19 cellular contexts compared by ENCODE assay signal in genomic region chr7:78578701-78579100, GRCh38.
A peak's percentile ranks its signal among the peaks of the same experiment; 100 is the strongest.
DNase-seq lines count a peak whose midpoint lies in the region; ATAC-seq and TF ChIP-seq lines count a peak whose summit lies in the region.
"Had no signal": no experiment of that assay in that cellular context is flagged by ENCODE, and none has a peak within 500 bp of the region (broad histone marks: within the 10 kb centered on the region; RNA-seq: fewer than 3 reads in every experiment).

No MANE protein-coding gene starts in this region.

- H3K9ac ChIP-seq in HUES48 (ENCODE audit: low read depth, low read length) = no peak overlapping the region
- no peak overlapping the region for H3K9ac ChIP-seq in iPS-18a (ENCODE audit: low read length)
- no peak overlapping the region for H3K9ac ChIP-seq in trophoblast cell (ENCODE audit: low read length)
- H3K9ac ChIP-seq: BLaER1 treated with 17β-estradiol and CSF1 and Interleukin-3, amounts not matched to agents 10 nM and 100 nM had no signal

- H3K4me1 Mint-ChIP-seq in brain = peaks cover 13% of the 10 kb centered on the region

- H3K27ac ChIP-seq in HUES48 (ENCODE audit: low read depth, low read length) (peak overlapping the region; percentile 90), iPS-18a (ENCODE audit: low read length) (peak overlapping the region; percentile 74), trophoblast cell (ENCODE audit: low read depth, low read length) (peak overlapping the region; percentile 26)
- H3K27ac ChIP-seq: BLaER1 treated with 17β-estradiol and CSF1 and Interleukin-3, amounts not matched to agents 10 nM and 100 nM; HL-60 had no signal

- peak overlapping the region in 3 of 5 experiments; percentile 26 to 58 (median 47) for H3K27ac Mint-ChIP-seq in brain
- H3K27ac Mint-ChIP-seq: CD8-positive, alpha-beta T cell had no signal

- H3K27me3 ChIP-seq in HUES48 (ENCODE audit: control insufficient read depth, insufficient read depth, low read length) (no peaks in the 10 kb centered on the region), iPS-18a (ENCODE audit: control insufficient read depth, insufficient read depth, low read length) (no peaks in the 10 kb centered on the region), trophoblast cell (ENCODE audit: insufficient read depth, low read length) (no peaks in the 10 kb centered on the region)
- H3K27me3 ChIP-seq: BLaER1 treated with 17β-estradiol and CSF1 and Interleukin-3, amounts not matched to agents 10 nM and 100 nM had no signal

- peak overlapping the region; percentile 45 for H4K8ac ChIP-seq in trophoblast cell (ENCODE audit: low read depth, low read length)

- H2BK120ac ChIP-seq in trophoblast cell (ENCODE audit: insufficient read depth, low read length, poor library complexity) = peak overlapping the region; percentile 68

- H4K12ac ChIP-seq in trophoblast cell (ENCODE audit: low read depth, low read length) = no peak overlapping the region

- H2AK5ac ChIP-seq in trophoblast cell (ENCODE audit: low read length) = peak overlapping the region; percentile 23

- no peaks in the 10 kb centered on the region for H3K79me2 ChIP-seq in trophoblast cell (ENCODE audit: control insufficient read depth, insufficient read depth, low read length, poor library complexity)

- H3K23ac ChIP-seq in trophoblast cell (ENCODE audit: low read length) = no peak overlapping the region

- H3K4me1 ChIP-seq in HUES48 (ENCODE audit: control insufficient read depth, insufficient read depth, low read length) = peaks cover 54% of the 10 kb centered on the region
- peaks cover 48% of the 10 kb centered on the region for H3K4me1 ChIP-seq in iPS-18a (ENCODE audit: control insufficient read depth, low read depth, low read length)
- H3K4me1 ChIP-seq in trophoblast cell (ENCODE audit: control insufficient read depth in 1 of 2, insufficient read depth in 2 of 2, low read length in 2 of 2) = peaks cover 2 to 4% of the 10 kb centered on the region in 2 experiments

- no peak for DNase-seq in trophoblast cell
- no peak for DNase-seq in omental fat pad (ENCODE audit: low spot score)
- no peak for DNase-seq in ecto neural progenitor cell (ENCODE audit: low spot score)
- DNase-seq: Calu3; CD8-positive, alpha-beta T cell; DMS79; NCI-H1092 treated with DMSO at 0.1 percent for 48 hours; NCI-H146; NCI-H2029 treated with DMSO at 0.1 percent for 48 hours; NCI-H2171; NCI-H446; NK-92 treated with Interleukin-12 subunit alpha and Interleukin-12 subunit beta, amount 100 ng/mL, for 24 hours had no signal

- H2BK12ac ChIP-seq in trophoblast cell (ENCODE audit: low read length) = peak overlapping the region; percentile 90

- no peaks in the 10 kb centered on the region for H3K9me3 ChIP-seq in HUES48 (ENCODE audit: control insufficient read depth, insufficient read depth, low read length)
- H3K9me3 ChIP-seq in iPS-18a (ENCODE audit: control insufficient read depth, low read depth, low read length) = no peaks in the 10 kb centered on the region
- H3K9me3 ChIP-seq in trophoblast cell (ENCODE audit: insufficient read depth, low read depth, low read length) = no peaks in the 10 kb centered on the region
- H3K9me3 ChIP-seq: BLaER1 treated with 17β-estradiol and CSF1 and Interleukin-3, amounts not matched to agents 10 nM and 100 nM had no signal

- no peaks in the 10 kb centered on the region for H3K9me3 Mint-ChIP-seq in brain
- H3K9me3 Mint-ChIP-seq: CD8-positive, alpha-beta T cell had no signal

- 0 out of 2 replicates have a peak overlapping the region, but pooled peaks have one; percentile 2 for H3K4me3 ChIP-seq in HUES48 (ENCODE audit: low read depth, low read length)
- H3K4me3 ChIP-seq in iPS-18a (ENCODE audit: low read length) = peak overlapping the region; percentile 33
- H3K4me3 ChIP-seq in trophoblast cell (ENCODE audit: low read depth, low read length) = no peak overlapping the region
- H3K4me3 ChIP-seq: BLaER1 treated with 17β-estradiol and CSF1 and Interleukin-3, amounts not matched to agents 10 nM and 100 nM had no signal

- no peak overlapping the region for H2AFZ ChIP-seq in trophoblast cell (ENCODE audit: insufficient read depth, low read length, poor library complexity)

- WGBS in trophoblast cell (ENCODE audit: extremely low coverage, insufficient coverage, insufficient read length) = no CpG with 5 or more reads among the region's 2 CpGs

- peak overlapping the region in 1 of 5 experiments; percentile 24 for H3K4me3 Mint-ChIP-seq in brain
- H3K4me3 Mint-ChIP-seq: CD8-positive, alpha-beta T cell had no signal

- peak overlapping the region; percentile 51 for H4K91ac ChIP-seq in trophoblast cell (ENCODE audit: low read depth, low read length)

- TF ChIP-seq CTCF in brain (conservative IDR thresholded peaks at IDR 0.05) (no peak), omental fat pad (IDR thresholded peaks at IDR 0.05) (no peak)

- no peak overlapping the region for H3K4me2 ChIP-seq in trophoblast cell (ENCODE audit: low read length)
- H3K4me2 ChIP-seq: BLaER1 treated with 17β-estradiol and CSF1 and Interleukin-3, amounts not matched to agents 10 nM and 100 nM had no signal

- ATAC-seq in omental fat pad (ENCODE audit: low FRiP score) (no peak), HG03460 (IDR thresholded peaks at IDR 0.05; ENCODE audit: unreplicated experiment) (no peak)
- ATAC-seq: CD8-positive, alpha-beta T cell; Right ventricle myocardium inferior had no signal

- H3K36me3 ChIP-seq in HUES48 (ENCODE audit: control insufficient read depth, insufficient read depth, low read length) (no peaks in the 10 kb centered on the region), iPS-18a (ENCODE audit: control insufficient read depth, low read depth, low read length) (no peaks in the 10 kb centered on the region), trophoblast cell (ENCODE audit: control insufficient read depth in 1 of 2, insufficient read depth in 2 of 2, low read length in 2 of 2) (no peaks in the 10 kb centered on the region)
- H3K36me3 ChIP-seq: BLaER1 treated with 17β-estradiol and CSF1 and Interleukin-3, amounts not matched to agents 10 nM and 100 nM had no signal

- no peak overlapping the region for H3K18ac ChIP-seq in trophoblast cell (ENCODE audit: low read length)

- no peak overlapping the region for H3K4ac ChIP-seq in trophoblast cell (ENCODE audit: low read depth, low read length)

- no peak overlapping the region for H3K14ac ChIP-seq in trophoblast cell (ENCODE audit: low read length)

- no peak overlapping the region for H2BK5ac ChIP-seq in trophoblast cell (ENCODE audit: low read depth, low read length, poor library complexity)

- H3K27me3 Mint-ChIP-seq in brain = no peaks in the 10 kb centered on the region

- peaks cover 3% of the 10 kb centered on the region for H3K36me3 Mint-ChIP-seq in brain
- H3K36me3 Mint-ChIP-seq: CD8-positive, alpha-beta T cell had no signal

- peaks cover 11% of the 10 kb centered on the region for H3K79me1 ChIP-seq in trophoblast cell (ENCODE audit: low read length)

Comparison
In these comparisons a context has a peak if more than half of its experiments do, and no peak if none do; other contexts are left out.
1. H3K27ac ChIP-seq: peak in every context shown above with its lines; median percentile 90 in HUES48; 74 in iPS-18a; 26 in trophoblast cell.